Comparison of ENCODE assay signal across 24 cellular contexts in genomic region chr1:216081445-216081844, GRCh38.
"Had no signal": no experiment of that assay in that cellular context is flagged by ENCODE, and none has a peak within 500 bp of the region (broad histone marks: within the 10 kb centered on the region; RNA-seq: fewer than 3 reads in every experiment).

No MANE protein-coding gene starts in this region.

- H3K9me3 ChIP-seq: esophagus squamous epithelium, left ventricle myocardium inferior, lower lobe of right lung, ovary, tibial artery had no signal

- H3K4me3 ChIP-seq: esophagus squamous epithelium, heart right ventricle, left ventricle myocardium inferior, lower lobe of right lung, ovary, smooth muscle cell, tibial artery had no signal

- H3K27ac ChIP-seq: esophagus squamous epithelium, heart right ventricle, left ventricle myocardium inferior, lower lobe of right lung, ovary, tibial artery had no signal

- H3K27me3 ChIP-seq: esophagus squamous epithelium, heart right ventricle, ovary, tibial artery had no signal

- DNase-seq: cortex of kidney; effector memory CD8-positive, alpha-beta T cell; erythroblast; esophagus squamous epithelium; foreskin melanocyte; glutamatergic neuron; heart right ventricle; hippocampal formation; left cardiac atrium; left ventricle myocardium inferior; lower lobe of right lung; natural killer cell; occipital lobe; ovary; posterior cingulate gyrus; stimulated activated CD4-positive, alpha-beta T cell treated with anti-CD3 and anti-CD28 coated beads, Interleukin-12 subunit alpha, Interleukin-12 subunit beta, amount 100 ng/mL, for 4 hours; stimulated activated CD4-positive, alpha-beta T cell treated with anti-CD3 and anti-CD28 coated beads, Interleukin-1b, Interleukin-23, amount 100 ng/mL, for 48 hours; stimulated activated CD4-positive, alpha-beta T cell treated with anti-CD3 and anti-CD28 coated beads, Interleukin-4, amount 100 ng/mL, for 1 hour; stimulated activated CD8-positive, alpha-beta memory T cell treated with anti-CD3 and anti-CD28 coated beads, Interleukin-4, amount 100 ng/mL, for 48 hours; stimulated activated naive CD4-positive, alpha-beta T cell; stimulated activated naive CD8-positive, alpha-beta T cell treated with anti-CD3 and anti-CD28 coated beads, Interleukin-15, amount 100 ng/mL, for 72 hours; tibial artery had no signal

- H3K4me1 ChIP-seq: esophagus squamous epithelium, heart right ventricle, left ventricle myocardium inferior, lower lobe of right lung, tibial artery had no signal

- ATAC-seq: effector memory CD8-positive, alpha-beta T cell; heart right ventricle; left cardiac atrium; lower lobe of right lung; natural killer cell; sciatic nerve; stimulated activated naive CD8-positive, alpha-beta T cell treated with anti-CD3 and anti-CD28 coated beads, Interleukin-15, amount 100 ng/mL, for 72 hours had no signal

- H3K36me3 ChIP-seq: esophagus squamous epithelium, heart right ventricle, left ventricle myocardium inferior, lower lobe of right lung, ovary, tibial artery had no signal
